Comparison of ENCODE assay signal across 1 cellular context in the genomic region with DNA sequence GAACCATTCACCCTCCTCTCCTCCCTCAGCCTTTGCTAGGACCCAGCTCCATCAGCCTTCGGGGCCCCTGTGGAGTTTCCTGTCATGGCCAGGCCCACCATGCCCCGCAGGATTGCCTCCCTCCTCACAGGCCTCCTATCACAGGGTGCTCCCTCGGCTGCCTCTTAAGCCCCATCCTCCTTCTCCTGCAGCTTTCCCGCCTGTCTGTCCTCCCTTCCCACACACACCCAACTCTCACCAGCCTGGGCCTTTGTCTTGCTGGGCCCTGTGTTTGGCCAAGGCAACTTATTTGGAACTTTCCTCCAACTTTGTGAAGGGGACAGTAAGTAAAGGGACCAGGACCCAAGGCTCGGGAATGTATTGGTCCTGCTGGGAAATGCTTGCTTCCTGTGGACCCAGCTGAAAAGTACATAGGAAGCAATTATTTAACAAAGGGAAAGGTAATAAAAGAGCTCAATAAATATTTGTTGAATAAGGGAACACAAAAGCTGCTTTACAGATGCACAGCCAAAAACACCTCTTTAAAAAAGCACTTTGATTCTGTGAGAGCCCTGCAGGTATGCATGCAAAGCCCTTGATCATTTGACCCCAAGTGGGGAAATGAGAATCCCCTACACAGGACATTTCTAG.
TF ChIP-seq lines count a peak whose summit lies in the region.

No MANE protein-coding gene starts in this region.

TF ChIP-seq in WTC11, 78 proteins besides CTCF, POLR2A, EP300 and RAD21 (continued from another document):
- TF ChIP-seq, protein P1, sequence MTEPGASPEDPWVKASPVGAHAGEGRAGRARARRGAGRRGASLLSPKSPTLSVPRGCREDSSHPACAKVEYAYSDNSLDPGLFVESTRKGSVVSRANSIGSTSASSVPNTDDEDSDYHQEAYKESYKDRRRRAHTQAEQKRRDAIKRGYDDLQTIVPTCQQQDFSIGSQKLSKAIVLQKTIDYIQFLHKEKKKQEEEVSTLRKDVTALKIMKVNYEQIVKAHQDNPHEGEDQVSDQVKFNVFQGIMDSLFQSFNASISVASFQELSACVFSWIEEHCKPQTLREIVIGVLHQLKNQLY (CRISPR knock-in tag; IDR thresholded peaks at IDR 0.05): no peak
- TF ChIP-seq RELA (CRISPR knock-in tag; IDR thresholded peaks at IDR 0.05; ENCODE audit: borderline replicate concordance): no peak
- TF ChIP-seq, protein P2, sequence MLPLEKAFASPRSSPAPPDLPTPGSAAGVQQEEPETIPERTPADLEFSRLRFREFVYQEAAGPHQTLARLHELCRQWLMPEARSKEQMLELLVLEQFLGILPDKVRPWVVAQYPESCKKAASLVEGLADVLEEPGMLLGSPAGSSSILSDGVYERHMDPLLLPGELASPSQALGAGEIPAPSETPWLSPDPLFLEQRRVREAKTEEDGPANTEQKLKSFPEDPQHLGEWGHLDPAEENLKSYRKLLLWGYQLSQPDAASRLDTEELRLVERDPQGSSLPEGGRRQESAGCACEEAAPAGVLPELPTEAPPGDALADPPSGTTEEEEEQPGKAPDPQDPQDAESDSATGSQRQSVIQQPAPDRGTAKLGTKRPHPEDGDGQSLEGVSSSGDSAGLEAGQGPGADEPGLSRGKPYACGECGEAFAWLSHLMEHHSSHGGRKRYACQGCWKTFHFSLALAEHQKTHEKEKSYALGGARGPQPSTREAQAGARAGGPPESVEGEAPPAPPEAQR (CRISPR knock-in tag; IDR thresholded peaks at IDR 0.05): no peak
- TF ChIP-seq, protein P3, sequence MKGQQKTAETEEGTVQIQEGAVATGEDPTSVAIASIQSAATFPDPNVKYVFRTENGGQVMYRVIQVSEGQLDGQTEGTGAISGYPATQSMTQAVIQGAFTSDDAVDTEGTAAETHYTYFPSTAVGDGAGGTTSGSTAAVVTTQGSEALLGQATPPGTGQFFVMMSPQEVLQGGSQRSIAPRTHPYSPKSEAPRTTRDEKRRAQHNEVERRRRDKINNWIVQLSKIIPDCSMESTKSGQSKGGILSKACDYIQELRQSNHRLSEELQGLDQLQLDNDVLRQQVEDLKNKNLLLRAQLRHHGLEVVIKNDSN (CRISPR knock-in tag; IDR thresholded peaks at IDR 0.05): no peak
- no peak for TF ChIP-seq FOXK1 (CRISPR knock-in tag; IDR thresholded peaks at IDR 0.05)
- no peak for TF ChIP-seq GRHL2 (CRISPR knock-in tag; IDR thresholded peaks at IDR 0.05; ENCODE audit: insufficient replicate concordance, severe bottlenecking)
- TF ChIP-seq ZNF396 (CRISPR knock-in tag; IDR thresholded peaks at IDR 0.05; ENCODE audit: borderline replicate concordance): no peak
- TF ChIP-seq ZNF263 (CRISPR knock-in tag; IDR thresholded peaks at IDR 0.05; ENCODE audit: low read depth): no peak
- TF ChIP-seq, protein P4, sequence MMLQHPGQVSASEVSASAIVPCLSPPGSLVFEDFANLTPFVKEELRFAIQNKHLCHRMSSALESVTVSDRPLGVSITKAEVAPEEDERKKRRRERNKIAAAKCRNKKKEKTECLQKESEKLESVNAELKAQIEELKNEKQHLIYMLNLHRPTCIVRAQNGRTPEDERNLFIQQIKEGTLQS (CRISPR knock-in tag; conservative IDR thresholded peaks at IDR 0.05): no peak
- no peak for TF ChIP-seq TCF7 (CRISPR knock-in tag; IDR thresholded peaks at IDR 0.05; ENCODE audit: low read depth)
- TF ChIP-seq NFATC4 (CRISPR knock-in tag; IDR thresholded peaks at IDR 0.05): no peak
- TF ChIP-seq NR3C1 (CRISPR knock-in tag; conservative IDR thresholded peaks at IDR 0.05; ENCODE audit: low read depth): no peak
